In the genomic region with DNA sequence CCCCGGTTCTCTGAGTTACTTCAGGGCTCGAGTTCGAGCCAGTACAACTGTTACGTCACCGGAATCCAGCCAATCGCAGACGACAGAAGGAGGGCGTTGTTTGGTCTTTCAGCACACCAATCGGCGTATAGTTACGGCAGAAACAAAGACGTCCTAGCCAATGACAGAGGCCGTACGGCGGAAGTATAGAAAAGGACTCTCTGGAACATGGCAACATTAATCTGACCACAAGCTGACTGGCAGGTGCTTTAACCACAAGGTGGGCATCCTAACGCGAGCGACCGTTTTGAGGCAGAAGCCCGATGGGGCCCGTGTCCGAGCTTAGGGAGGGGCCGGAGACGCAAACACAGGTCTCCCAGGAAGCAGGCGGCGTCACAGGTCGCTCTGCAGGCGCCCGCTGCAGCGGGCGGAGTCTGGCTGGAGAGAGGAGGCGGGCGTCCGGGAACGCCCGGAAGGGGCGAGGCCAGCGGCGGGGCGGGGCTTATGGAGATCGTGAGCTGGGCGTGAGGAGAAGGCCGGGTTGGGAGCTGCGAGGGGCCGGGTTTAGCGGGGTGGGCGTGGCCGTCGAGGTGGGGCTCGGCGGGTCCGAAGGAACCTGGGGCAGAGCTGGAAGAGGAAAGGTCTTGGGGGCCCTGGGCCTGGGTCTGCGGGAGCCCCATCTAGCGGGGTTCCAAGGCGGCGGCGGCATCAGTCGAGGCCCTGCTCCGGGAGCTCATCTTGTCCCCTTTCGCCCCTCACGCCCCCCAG, we compare ENCODE assay signal across 8 cellular contexts. TPM values are rescaled to one million over a fixed set of nuclear protein-coding genes. Genes with fewer than 3 reads are reported as not detected.
DNase-seq lines count a peak whose midpoint lies in the region; ATAC-seq lines count a peak whose summit lies in the region.

A gene with protein sequence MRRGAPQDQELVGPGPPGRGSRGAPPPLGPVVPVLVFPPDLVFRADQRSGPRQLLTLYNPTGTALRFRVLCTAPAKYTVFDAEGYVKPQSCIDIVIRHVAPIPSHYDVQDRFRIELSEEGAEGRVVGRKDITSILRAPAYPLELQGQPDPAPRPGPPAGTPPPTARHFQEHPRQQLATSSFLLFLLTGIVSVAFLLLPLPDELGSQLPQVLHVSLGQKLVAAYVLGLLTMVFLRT (plus strand): TSS at position 558 of the 747 bp plus-strand sequence. CDS start 252 bp downstream, outside the sequence.

- DNase-seq in C1 segment of cervical spinal cord (lab: John Stamatoyannopoulos, UW) (peak; percentile 89 to 100 (median 99)), NCI-H748 (lab: John Stamatoyannopoulos, UW; ENCODE audit: unreplicated experiment) (peak; percentile 100), cortex of kidney (lab: John Stamatoyannopoulos, UW) (peak; percentile 80), left colon (peak; percentile 99)
- DNase-seq in activated CD4-positive, alpha-beta T cell treated with anti-CD3 and anti-CD28 coated beads, Interleukin-2, amount 50 U/mL, for 1 hour: peak; percentile 97
- DNase-seq in stimulated activated CD4-positive, alpha-beta T cell treated with anti-CD3 and anti-CD28 coated beads, Interleukin-1b, Interleukin-23, amount 100 ng/mL, for 48 hours: peak; percentile 98

- intact Hi-C loops in left colon (cut with DNase I, micrococcal nuclease): no loop called here

- ATAC-seq in GM19351 (IDR thresholded peaks at IDR 0.05; ENCODE audit: unreplicated experiment) (peak; percentile 88), HG03521 (IDR thresholded peaks at IDR 0.05; ENCODE audit: unreplicated experiment) (peak; percentile 89), left colon (peak; percentile 93)

RNA-seq across cellular contexts. Expression of the gene that starts here (rescaled TPM):
- 10 to 100 TPM; 15.3 to 18.6 TPM for total RNA-seq in left colon

Comparison
In these comparisons a context has a peak if more than half of its experiments do, and no peak if none do; other contexts are left out.
1. Peak in every context shown above with its lines: DNase-seq and ATAC-seq.